Comparison of ENCODE assay signal across 1 cellular context in the genomic region with DNA sequence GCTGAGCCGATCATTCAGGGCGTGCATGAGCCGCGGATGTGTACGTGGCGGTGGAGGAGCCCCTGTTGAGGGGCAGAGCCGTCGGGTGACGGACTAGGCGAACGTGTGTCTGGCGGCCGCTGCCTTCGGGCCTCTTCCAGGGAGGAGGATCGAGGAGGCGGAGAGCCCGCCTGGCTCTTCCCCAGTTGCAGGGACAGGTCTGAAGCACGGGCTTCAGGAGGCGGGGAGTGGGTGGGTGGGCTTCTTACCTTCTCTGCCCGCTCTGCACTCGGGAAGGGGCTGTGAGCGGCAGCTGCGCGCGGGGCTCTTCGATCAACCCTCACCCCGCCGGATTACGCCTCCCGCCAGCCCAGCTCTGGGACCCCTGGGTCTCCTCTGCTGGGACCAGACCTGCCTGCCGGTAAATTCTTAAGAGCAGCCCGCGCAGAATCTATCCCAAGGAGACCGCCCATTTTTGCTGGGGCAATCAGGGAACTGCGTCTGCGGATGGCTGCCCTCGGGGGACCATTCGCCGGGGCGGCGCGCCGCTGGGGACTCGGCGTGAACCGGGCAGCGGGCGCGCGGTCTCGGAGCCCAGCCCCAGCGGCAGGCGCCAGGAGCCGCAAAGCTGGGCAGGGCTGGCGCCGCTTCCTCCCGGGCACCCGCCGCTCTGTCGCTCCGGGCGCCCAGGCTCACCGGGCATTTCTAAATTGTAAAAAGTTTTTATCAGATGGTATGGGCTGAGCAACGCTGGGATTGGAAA.
TF ChIP-seq lines count a peak whose summit lies in the region.

No MANE protein-coding gene starts in this region.

TF ChIP-seq in GM12878, 131 proteins besides CTCF, POLR2A, EP300 and RAD21 (continued from another document):
- TF ChIP-seq HSF1 (IDR thresholded peaks at IDR 0.05; ENCODE audit: low read depth, low read length), result no peak
- TF ChIP-seq BMI1 (IDR thresholded peaks at IDR 0.05; ENCODE audit: borderline replicate concordance), result 0 out of 2 replicates have a peak, but pooled peaks have one; percentile 6
- TF ChIP-seq MYB (IDR thresholded peaks at IDR 0.05; ENCODE audit: borderline replicate concordance, low read depth, low read length), result no peak
- peak; percentile 55 for TF ChIP-seq NKRF (conservative IDR thresholded peaks at IDR 0.05)
- TF ChIP-seq SPI1 (IDR thresholded peaks at IDR 0.05; ENCODE audit: borderline replicate concordance, insufficient read depth, low read depth, low read length), result 0 out of 2 replicates have a peak, but pooled peaks have one; percentile 15
- peak; percentile 43 for TF ChIP-seq LARP7 (IDR thresholded peaks at IDR 0.05)
- TF ChIP-seq BHLHE40 (IDR thresholded peaks at IDR 0.05; ENCODE audit: borderline replicate concordance in 1 of 2, low read depth in 2 of 2, low read length in 1 of 2), result peak in 1 of 2 experiments; percentile 21; a peak in 1 of 4 replicates
- peak; percentile 76 for TF ChIP-seq PRDM15 (CRISPR knock-in tag; IDR thresholded peaks at IDR 0.05)
- no peak; the same call in 1 of the 2 replicates for TF ChIP-seq SMAD5 (IDR thresholded peaks at IDR 0.05; ENCODE audit: low read depth)
- TF ChIP-seq BACH1 (IDR thresholded peaks at IDR 0.05; ENCODE audit: borderline replicate concordance), result peak; percentile 61
- TF ChIP-seq DPF2 (IDR thresholded peaks at IDR 0.05), result peak; percentile 41; the same call in 1 of the 2 replicates
- TF ChIP-seq RAD51 (IDR thresholded peaks at IDR 0.05), result no peak
